Comparison of ENCODE assay signal across 19 cellular contexts in the genomic region with DNA sequence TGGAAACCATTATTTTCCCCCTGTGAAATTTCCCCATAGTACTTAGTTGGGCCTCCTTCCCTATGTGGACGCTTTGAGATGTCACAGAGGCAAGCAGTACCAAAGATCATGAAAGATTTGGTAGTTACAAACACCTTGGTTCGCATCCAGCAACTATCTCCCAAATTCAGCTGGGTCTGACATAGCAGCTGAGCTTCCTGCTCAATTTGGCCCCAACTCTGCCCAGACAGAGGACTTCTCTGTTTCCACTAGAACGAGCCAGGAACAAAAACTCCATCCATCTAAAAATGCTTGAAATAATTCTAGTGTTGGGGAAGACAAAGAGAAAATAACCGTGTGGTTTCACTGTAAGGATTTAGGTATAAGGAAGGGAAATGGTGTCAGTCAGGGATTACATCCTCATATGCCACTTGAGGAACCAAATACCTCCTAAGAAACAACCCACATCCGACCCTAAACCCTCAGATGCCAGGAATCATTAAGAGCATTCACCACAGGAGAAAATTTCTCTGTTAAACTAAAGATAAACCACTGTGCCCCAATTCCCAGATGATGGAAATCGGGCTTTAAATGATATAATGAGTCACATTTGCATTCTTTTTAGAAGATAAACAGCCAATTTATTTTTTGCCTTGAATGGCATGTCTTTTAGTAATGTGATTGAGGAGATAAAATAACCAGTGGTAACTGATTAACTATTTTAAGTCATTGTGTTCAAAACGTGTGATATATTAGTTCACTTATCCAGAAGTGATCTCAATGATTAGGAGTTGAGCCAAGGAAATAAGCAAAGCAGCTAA.
DNase-seq lines count a peak whose midpoint lies in the region; ATAC-seq, FAIRE-seq and TF ChIP-seq lines count a peak whose summit lies in the region.
"Had no signal": no experiment of that assay in that cellular context is flagged by ENCODE, and none has a peak within 500 bp of the region (broad histone marks: within the 10 kb centered on the region; RNA-seq: fewer than 3 reads in every experiment).

No MANE protein-coding gene starts in this region.

- peak; percentile 69 for FAIRE-seq in RCC 7860 (lab: Jason Lieb, UNC)
- FAIRE-seq: D721Med had no signal

- no peaks in the 10 kb centered on the region for H3K4me1 ChIP-seq in MM.1S (ENCODE audit: low read length)
- H3K4me1 ChIP-seq: prostate gland had no signal

- H3F3A ChIP-seq in MM.1S (ENCODE audit: insufficient read depth, low read length) = no peaks in the 10 kb centered on the region

- H3K27me3 ChIP-seq in MM.1S (replicated peaks; ENCODE audit: insufficient read depth, low read length) = no peaks in the 10 kb centered on the region
- H3K27me3 ChIP-seq: cardiac muscle cell had no signal

- ATAC-seq in GM19023 (IDR thresholded peaks at IDR 0.05; ENCODE audit: unreplicated experiment) (no peak), HG02981 (IDR thresholded peaks at IDR 0.05; ENCODE audit: unreplicated experiment) (no peak)

- H2AFZ ChIP-seq in MM.1S (ENCODE audit: low read length) = no peak overlapping the region

- H3K27ac ChIP-seq in substantia nigra (ENCODE audit: low read depth, low read length, poor library complexity, severe bottlenecking) (no peak overlapping the region), MM.1S (ENCODE audit: low read length) (no peak overlapping the region)
- H3K27ac ChIP-seq: cardiac muscle cell, prostate gland had no signal

- no peaks in the 10 kb centered on the region for H3K36me3 ChIP-seq in MM.1S (replicated peaks; ENCODE audit: insufficient read depth, low read length)
- H3K36me3 ChIP-seq: cardiac muscle cell, prostate gland had no signal

- no peaks in the 10 kb centered on the region for H4K20me1 ChIP-seq in MM.1S (ENCODE audit: insufficient read depth, low read length)

- no peaks in the 10 kb centered on the region for H3K9me3 ChIP-seq in MM.1S (replicated peaks; ENCODE audit: insufficient read depth, low read length)
- H3K9me3 ChIP-seq: prostate gland had no signal

- DNase-seq in COLO829 (ENCODE audit: low spot score) = peak; percentile 28
- DNase-seq in RCC 7860 (ENCODE audit: low spot score) = peak; percentile 11
- DNase-seq in glomerular visceral epithelial cell (ENCODE audit: extremely low spot score) = peak; percentile 64
- DNase-seq in putamen (ENCODE audit: low spot score) = peak; percentile 1
- no peak for DNase-seq in substantia nigra (lab: John Stamatoyannopoulos, UW)
- no peak for DNase-seq in MM.1S
- DNase-seq: activated CD4-positive, CD25-positive, alpha-beta regulatory T cell treated with anti-CD3 and anti-CD28 coated beads, Interleukin-2, amount 50 U/mL, for 72 hours; activated CD8-positive, alpha-beta memory T cell treated with anti-CD3 and anti-CD28 coated beads, Interleukin-2, amount 50 U/mL, for 48 hours; activated naive CD4-positive, alpha-beta T cell treated with Interleukin-2 at 50 U/mL for 16 hours; effector CD8-positive, alpha-beta T cell; kidney; NCI-H2171; stimulated activated CD8-positive, alpha-beta memory T cell treated with anti-CD3 and anti-CD28 coated beads, Interleukin-4, amount 100 ng/mL, for 48 hours; trophoblast cell had no signal

- TF ChIP-seq CTCF in MM.1S (IDR thresholded peaks at IDR 0.05; ENCODE audit: low read length) = no peak

- no peak overlapping the region for H3K4me2 ChIP-seq in MM.1S (ENCODE audit: low read depth, low read length)

- no peaks in the 10 kb centered on the region for H3K79me2 ChIP-seq in MM.1S (ENCODE audit: low read length)

- H3K4me3 ChIP-seq in MM.1S (ENCODE audit: low read length) = no peak overlapping the region
- H3K4me3 ChIP-seq: cardiac muscle cell, prostate gland had no signal

- H3K9ac ChIP-seq in MM.1S (ENCODE audit: low read length) = no peak overlapping the region

- H3K9me2 ChIP-seq in MM.1S (replicated peaks; ENCODE audit: insufficient read depth, low read length) = no peaks in the 10 kb centered on the region

Comparison
In these comparisons a context has a peak if more than half of its experiments do, and no peak if none do; other contexts are left out.
1. DNase-seq: peak in COLO829 (single experiment), RCC 7860 (single experiment), glomerular visceral epithelial cell (single experiment) and putamen (single experiment); none in substantia nigra (0 of 49) and MM.1S (single experiment).